Comparison of ENCODE assay signal across 1 cellular context in the genomic region with DNA sequence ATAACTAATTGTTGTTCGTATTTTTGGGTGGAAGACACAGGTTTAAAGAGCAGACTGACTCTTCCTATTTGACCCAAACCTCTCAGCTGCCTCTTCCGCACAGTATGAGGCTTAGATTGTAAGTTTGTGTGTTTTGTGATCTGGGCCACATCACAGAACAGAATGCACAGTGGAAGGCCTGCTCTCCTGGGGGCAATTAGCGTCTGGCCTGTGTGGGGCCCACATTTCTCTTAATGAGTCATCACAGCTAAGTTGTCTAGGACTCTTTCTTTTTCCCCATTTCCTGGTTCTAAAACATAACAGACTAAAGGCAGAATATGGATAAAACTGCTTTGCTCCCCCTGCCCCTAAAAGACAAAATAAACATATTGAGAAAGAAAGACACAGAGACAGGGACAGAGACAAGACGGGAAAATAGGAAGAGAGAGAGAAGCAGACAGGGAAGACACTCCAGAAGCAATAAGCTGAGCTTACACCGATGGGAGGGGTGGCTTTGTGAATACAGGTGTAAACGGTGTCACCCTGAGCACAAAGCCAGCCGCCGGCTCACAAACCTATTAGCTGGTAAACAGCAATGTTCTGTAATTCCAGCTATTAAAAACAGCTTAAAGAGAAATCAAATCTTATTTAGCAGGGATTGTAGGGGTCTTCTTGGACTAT.
TF ChIP-seq lines count a peak whose summit lies in the region.

No MANE protein-coding gene starts in this region.

TF ChIP-seq in GM23338, 12 proteins besides CTCF, POLR2A, EP300 and RAD21 (continued from another document):
- TF ChIP-seq, protein P1, sequence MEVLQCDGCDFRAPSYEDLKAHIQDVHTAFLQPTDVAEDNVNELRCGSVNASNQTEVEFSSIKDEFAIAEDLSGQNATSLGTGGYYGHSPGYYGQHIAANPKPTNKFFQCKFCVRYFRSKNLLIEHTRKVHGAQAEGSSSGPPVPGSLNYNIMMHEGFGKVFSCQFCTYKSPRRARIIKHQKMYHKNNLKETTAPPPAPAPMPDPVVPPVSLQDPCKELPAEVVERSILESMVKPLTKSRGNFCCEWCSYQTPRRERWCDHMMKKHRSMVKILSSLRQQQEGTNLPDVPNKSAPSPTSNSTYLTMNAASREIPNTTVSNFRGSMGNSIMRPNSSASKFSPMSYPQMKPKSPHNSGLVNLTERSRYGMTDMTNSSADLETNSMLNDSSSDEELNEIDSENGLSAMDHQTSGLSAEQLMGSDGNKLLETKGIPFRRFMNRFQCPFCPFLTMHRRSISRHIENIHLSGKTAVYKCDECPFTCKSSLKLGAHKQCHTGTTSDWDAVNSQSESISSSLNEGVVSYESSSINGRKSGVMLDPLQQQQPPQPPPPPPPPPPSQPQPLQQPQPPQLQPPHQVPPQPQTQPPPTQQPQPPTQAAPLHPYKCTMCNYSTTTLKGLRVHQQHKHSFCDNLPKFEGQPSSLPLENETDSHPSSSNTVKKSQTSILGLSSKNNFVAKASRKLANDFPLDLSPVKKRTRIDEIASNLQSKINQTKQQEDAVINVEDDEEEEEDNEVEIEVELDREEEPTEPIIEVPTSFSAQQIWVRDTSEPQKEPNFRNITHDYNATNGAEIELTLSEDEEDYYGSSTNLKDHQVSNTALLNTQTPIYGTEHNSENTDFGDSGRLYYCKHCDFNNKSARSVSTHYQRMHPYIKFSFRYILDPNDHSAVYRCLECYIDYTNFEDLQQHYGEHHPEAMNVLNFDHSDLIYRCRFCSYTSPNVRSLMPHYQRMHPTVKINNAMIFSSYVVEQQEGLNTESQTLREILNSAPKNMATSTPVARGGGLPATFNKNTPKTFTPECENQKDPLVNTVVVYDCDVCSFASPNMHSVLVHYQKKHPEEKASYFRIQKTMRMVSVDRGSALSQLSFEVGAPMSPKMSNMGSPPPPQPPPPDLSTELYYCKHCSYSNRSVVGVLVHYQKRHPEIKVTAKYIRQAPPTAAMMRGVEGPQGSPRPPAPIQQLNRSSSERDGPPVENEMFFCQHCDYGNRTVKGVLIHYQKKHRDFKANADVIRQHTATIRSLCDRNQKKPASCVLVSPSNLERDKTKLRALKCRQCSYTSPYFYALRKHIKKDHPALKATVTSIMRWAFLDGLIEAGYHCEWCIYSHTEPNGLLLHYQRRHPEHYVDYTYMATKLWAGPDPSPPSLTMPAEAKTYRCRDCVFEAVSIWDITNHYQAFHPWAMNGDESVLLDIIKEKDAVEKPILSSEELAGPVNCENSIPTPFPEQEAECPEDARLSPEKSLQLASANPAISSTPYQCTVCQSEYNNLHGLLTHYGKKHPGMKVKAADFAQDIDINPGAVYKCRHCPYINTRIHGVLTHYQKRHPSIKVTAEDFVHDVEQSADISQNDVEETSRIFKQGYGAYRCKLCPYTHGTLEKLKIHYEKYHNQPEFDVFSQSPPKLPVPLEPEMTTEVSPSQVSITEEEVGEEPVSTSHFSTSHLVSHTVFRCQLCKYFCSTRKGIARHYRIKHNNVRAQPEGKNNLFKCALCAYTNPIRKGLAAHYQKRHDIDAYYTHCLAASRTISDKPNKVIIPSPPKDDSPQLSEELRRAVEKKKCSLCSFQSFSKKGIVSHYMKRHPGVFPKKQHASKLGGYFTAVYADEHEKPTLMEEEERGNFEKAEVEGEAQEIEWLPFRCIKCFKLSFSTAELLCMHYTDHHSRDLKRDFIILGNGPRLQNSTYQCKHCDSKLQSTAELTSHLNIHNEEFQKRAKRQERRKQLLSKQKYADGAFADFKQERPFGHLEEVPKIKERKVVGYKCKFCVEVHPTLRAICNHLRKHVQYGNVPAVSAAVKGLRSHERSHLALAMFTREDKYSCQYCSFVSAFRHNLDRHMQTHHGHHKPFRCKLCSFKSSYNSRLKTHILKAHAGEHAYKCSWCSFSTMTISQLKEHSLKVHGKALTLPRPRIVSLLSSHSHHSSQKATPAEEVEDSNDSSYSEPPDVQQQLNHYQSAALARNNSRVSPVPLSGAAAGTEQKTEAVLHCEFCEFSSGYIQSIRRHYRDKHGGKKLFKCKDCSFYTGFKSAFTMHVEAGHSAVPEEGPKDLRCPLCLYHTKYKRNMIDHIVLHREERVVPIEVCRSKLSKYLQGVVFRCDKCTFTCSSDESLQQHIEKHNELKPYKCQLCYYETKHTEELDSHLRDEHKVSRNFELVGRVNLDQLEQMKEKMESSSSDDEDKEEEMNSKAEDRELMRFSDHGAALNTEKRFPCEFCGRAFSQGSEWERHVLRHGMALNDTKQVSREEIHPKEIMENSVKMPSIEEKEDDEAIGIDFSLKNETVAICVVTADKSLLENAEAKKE (CRISPR knock-in tag; IDR thresholded peaks at IDR 0.05), result no peak
- no peak for TF ChIP-seq ZNF114 (CRISPR knock-in tag; IDR thresholded peaks at IDR 0.05)
- TF ChIP-seq ETS1 (IDR thresholded peaks at IDR 0.05), result no peak
- no peak for TF ChIP-seq STAT1 (IDR thresholded peaks at IDR 0.05; ENCODE audit: unreplicated experiment)
- no peak for TF ChIP-seq CREB1 (CRISPR knock-in tag; IDR thresholded peaks at IDR 0.05; ENCODE audit: low read depth)
- TF ChIP-seq NANOG (IDR thresholded peaks at IDR 0.05; ENCODE audit: borderline replicate concordance), result no peak
- TF ChIP-seq ZNF331 (CRISPR knock-in tag; IDR thresholded peaks at IDR 0.05; ENCODE audit: low read depth), result no peak
- no peak for TF ChIP-seq POLR2AphosphoS5 (IDR thresholded peaks at IDR 0.05; ENCODE audit: low read depth)
